8 cellular contexts compared by ENCODE assay signal in the genomic region with DNA sequence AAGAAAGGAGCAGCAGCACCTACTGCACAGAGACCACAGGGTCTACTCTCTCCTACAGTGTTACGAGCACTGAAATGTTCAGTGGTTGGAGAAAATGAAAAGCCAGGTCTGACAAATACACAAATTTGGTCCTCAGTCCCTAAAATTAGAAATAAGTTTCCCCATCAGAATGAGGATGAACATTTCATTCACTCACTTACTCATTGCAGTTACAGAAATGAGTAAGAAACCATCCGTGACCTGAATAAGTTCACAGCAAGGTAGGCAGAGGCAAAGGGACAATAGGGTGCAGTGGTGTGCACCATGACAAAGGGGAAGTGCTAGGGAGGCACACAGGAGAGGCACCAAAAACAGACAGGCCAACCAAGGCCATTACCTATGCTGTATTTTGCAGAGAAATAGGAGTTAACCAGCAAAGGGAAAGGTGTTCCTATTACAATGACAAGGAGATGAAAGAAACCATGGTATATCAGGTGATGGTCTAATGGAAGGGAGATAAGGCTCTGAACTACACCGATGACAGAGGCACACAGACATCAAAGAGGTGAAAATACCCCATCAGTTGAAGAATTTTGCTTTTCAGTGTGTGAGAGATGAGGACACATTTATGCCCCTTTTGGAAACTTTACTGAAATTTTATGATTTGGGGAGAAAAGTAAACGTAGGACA. TPM values are rescaled to one million over a fixed set of nuclear protein-coding genes. Genes with fewer than 3 reads are reported as not detected.
A peak's percentile ranks its signal among the peaks of the same experiment; 100 is the strongest.
DNase-seq lines count a peak whose midpoint lies in the region; ATAC-seq lines count a peak whose summit lies in the region.

No MANE protein-coding gene starts in this region.

- intact Hi-C loops in sciatic nerve (cut with DNase I) = no loop called here

- peak; percentile 17 to 28 for DNase-seq in stimulated activated CD4-positive, alpha-beta T cell treated with anti-CD3 and anti-CD28 coated beads, Interleukin-12 subunit alpha, Interleukin-12 subunit beta, amount 100 ng/mL, for 24 hours (ENCODE audit: low read depth in 2 of 2)
- no peak for DNase-seq in stimulated activated CD4-positive, alpha-beta T cell treated with anti-CD3 and anti-CD28 coated beads, Interleukin-12 subunit alpha, Interleukin-12 subunit beta, amount 100 ng/mL, for 4 hours
- DNase-seq in stimulated activated CD4-positive, alpha-beta T cell treated with anti-CD3 and anti-CD28 coated beads, Interleukin-4, amount 100 ng/mL, for 1 hour = peak; percentile 26
- DNase-seq in sciatic nerve (ENCODE audit: low spot score) = no peak
- DNase-seq in D341Med (ENCODE audit: low spot score) = no peak
- DNase-seq in NCI-H187 (lab: John Stamatoyannopoulos, UW) = no peak

- ATAC-seq in HG03135 (IDR thresholded peaks at IDR 0.05; ENCODE audit: unreplicated experiment) (peak; percentile 82), sciatic nerve (no peak)
- peak; percentile 75 to 78 for ATAC-seq in activated CD4-positive, CD25-positive, alpha-beta regulatory T cell treated with anti-CD3 and anti-CD28 coated beads, Interleukin-2, amount 50 U/mL, for 24 hours

RNA-seq across cellular contexts. Expression of a gene that starts 29.4 kb away (rescaled TPM):
- 6.4 TPM for total RNA-seq in sciatic nerve

Comparison
In these comparisons a context has a peak if more than half of its experiments do, and no peak if none do; other contexts are left out.
1. DNase-seq: peak in stimulated activated CD4-positive, alpha-beta T cell treated with anti-CD3 and anti-CD28 coated beads, Interleukin-12 subunit alpha, Interleukin-12 subunit beta, amount 100 ng/mL, for 24 hours (2 of 2) and stimulated activated CD4-positive, alpha-beta T cell treated with anti-CD3 and anti-CD28 coated beads, Interleukin-4, amount 100 ng/mL, for 1 hour (single experiment); none in stimulated activated CD4-positive, alpha-beta T cell treated with anti-CD3 and anti-CD28 coated beads, Interleukin-12 subunit alpha, Interleukin-12 subunit beta, amount 100 ng/mL, for 4 hours (single experiment), sciatic nerve (single experiment), D341Med (single experiment) and NCI-H187 (0 of 2).